Comparison of ENCODE assay signal across 1 cellular context in genomic region chr3:37229740-37230139, GRCh38.
TF ChIP-seq lines count a peak whose summit lies in the region.

No MANE protein-coding gene starts in this region.

TF ChIP-seq in K562, 482 proteins besides CTCF, POLR2A, EP300 and RAD21 (continued from another document and continues in another):
- no peak for TF ChIP-seq ZNF695 (CRISPR knock-in tag; IDR thresholded peaks at IDR 0.05)
- TF ChIP-seq DEAF1 (CRISPR knock-in tag; IDR thresholded peaks at IDR 0.05): no peak
- no peak for TF ChIP-seq ZFX (CRISPR knock-in tag; IDR thresholded peaks at IDR 0.05)
- peak; percentile 9; the same call in 1 of the 2 replicates for TF ChIP-seq MAFK (IDR thresholded peaks at IDR 0.05; ENCODE audit: low read length)
- no peak for TF ChIP-seq GMEB1 (CRISPR knock-in tag; IDR thresholded peaks at IDR 0.05)
- peak; percentile 72 for TF ChIP-seq NFRKB (IDR thresholded peaks at IDR 0.05; ENCODE audit: low read depth)
- no peak for TF ChIP-seq CREBBP (IDR thresholded peaks at IDR 0.05; ENCODE audit: low read depth, low read length)
- TF ChIP-seq NCOA1 (IDR thresholded peaks at IDR 0.05; ENCODE audit: low read depth): peak; percentile 80; the same call in 1 of the 2 replicates
- no peak for TF ChIP-seq DNMT1 (IDR thresholded peaks at IDR 0.05)
- TF ChIP-seq ZNF639 (CRISPR knock-in tag; conservative IDR thresholded peaks at IDR 0.05 in 1 of 2, IDR thresholded peaks at IDR 0.05 in 1 of 2): peak in 1 of 2 experiments; percentile 64; a peak in 1 of 4 replicates
- no peak for TF ChIP-seq TAF7 (tag; IDR thresholded peaks at IDR 0.05)
- no peak for TF ChIP-seq RB1 (IDR thresholded peaks at IDR 0.05; ENCODE audit: low read depth)
- no peak for TF ChIP-seq RNF219 (CRISPR knock-in tag; IDR thresholded peaks at IDR 0.05)
- no peak for TF ChIP-seq PHB (CRISPR knock-in tag; IDR thresholded peaks at IDR 0.05)
- TF ChIP-seq SIRT6 (IDR thresholded peaks at IDR 0.05; ENCODE audit: low read depth, low read length): no peak
- no peak for TF ChIP-seq ELF4 (CRISPR knock-in tag; IDR thresholded peaks at IDR 0.05)
- no peak for TF ChIP-seq ZNF121 (CRISPR knock-in tag; conservative IDR thresholded peaks at IDR 0.05)
- peak; percentile 62 for TF ChIP-seq NEUROD1 (IDR thresholded peaks at IDR 0.05; ENCODE audit: borderline replicate concordance, low read depth, low read length, partially characterized antibody)
- TF ChIP-seq HOXB6 (CRISPR knock-in tag; IDR thresholded peaks at IDR 0.05; ENCODE audit: borderline replicate concordance): no peak
- peak; percentile 60 to 90; a peak in 3 of 4 replicates for TF ChIP-seq TBL1XR1 (IDR thresholded peaks at IDR 0.05; ENCODE audit: low read length in 2 of 2)
- no peak for TF ChIP-seq ZNF561 (CRISPR knock-in tag; conservative IDR thresholded peaks at IDR 0.05)
- no peak for TF ChIP-seq NCOA4 (IDR thresholded peaks at IDR 0.05; ENCODE audit: partially characterized antibody)
- no peak for TF ChIP-seq MCM7 (IDR thresholded peaks at IDR 0.05)
- TF ChIP-seq HBP1 (CRISPR knock-in tag; IDR thresholded peaks at IDR 0.05): no peak
- no peak for TF ChIP-seq E2F6 (IDR thresholded peaks at IDR 0.05; ENCODE audit: borderline replicate concordance in 1 of 2, extremely low read depth in 1 of 2, insufficient read depth in 1 of 2, insufficient read length in 1 of 2, low read depth in 1 of 2, low read length in 1 of 2, poor library complexity in 1 of 2, severe bottlenecking in 1 of 2)
- TF ChIP-seq ILK (tag; IDR thresholded peaks at IDR 0.05; ENCODE audit: borderline replicate concordance, low read depth): no peak
- peak; percentile 62; the same call in 1 of the 2 replicates for TF ChIP-seq ZNF384 (IDR thresholded peaks at IDR 0.05; ENCODE audit: low read depth, low read length)
- peak; percentile 80 to 94 for TF ChIP-seq RCOR1 (IDR thresholded peaks at IDR 0.05; ENCODE audit: borderline replicate concordance in 1 of 2, low read depth in 2 of 2, low read length in 2 of 2)
- peak; percentile 91 for TF ChIP-seq KLF16 (IDR thresholded peaks at IDR 0.05)
- TF ChIP-seq XRCC4 (IDR thresholded peaks at IDR 0.05; ENCODE audit: extremely low read depth, insufficient read depth, insufficient read length): no peak
- no peak for TF ChIP-seq ZNF696 (CRISPR knock-in tag; conservative IDR thresholded peaks at IDR 0.05)
- TF ChIP-seq CTBP1 (IDR thresholded peaks at IDR 0.05; ENCODE audit: borderline replicate concordance): peak; percentile 84
- TF ChIP-seq NELFE (IDR thresholded peaks at IDR 0.05; ENCODE audit: insufficient read depth, insufficient read length): no peak
- TF ChIP-seq NCOA2 (IDR thresholded peaks at IDR 0.05; ENCODE audit: partially characterized antibody in 2 of 2): peak in 1 of 2 experiments; percentile 51
- peak; percentile 95 for TF ChIP-seq LEF1 (IDR thresholded peaks at IDR 0.05)
- TF ChIP-seq ZBTB26 (CRISPR knock-in tag; IDR thresholded peaks at IDR 0.05): no peak
- TF ChIP-seq CEBPG (CRISPR knock-in tag; IDR thresholded peaks at IDR 0.05): no peak
- no peak for TF ChIP-seq CEBPG (tag; conservative IDR thresholded peaks at IDR 0.05 in 1 of 2, IDR thresholded peaks at IDR 0.05 in 1 of 2)
- TF ChIP-seq CHAMP1 (IDR thresholded peaks at IDR 0.05): peak; percentile 88
- TF ChIP-seq, protein P1, sequence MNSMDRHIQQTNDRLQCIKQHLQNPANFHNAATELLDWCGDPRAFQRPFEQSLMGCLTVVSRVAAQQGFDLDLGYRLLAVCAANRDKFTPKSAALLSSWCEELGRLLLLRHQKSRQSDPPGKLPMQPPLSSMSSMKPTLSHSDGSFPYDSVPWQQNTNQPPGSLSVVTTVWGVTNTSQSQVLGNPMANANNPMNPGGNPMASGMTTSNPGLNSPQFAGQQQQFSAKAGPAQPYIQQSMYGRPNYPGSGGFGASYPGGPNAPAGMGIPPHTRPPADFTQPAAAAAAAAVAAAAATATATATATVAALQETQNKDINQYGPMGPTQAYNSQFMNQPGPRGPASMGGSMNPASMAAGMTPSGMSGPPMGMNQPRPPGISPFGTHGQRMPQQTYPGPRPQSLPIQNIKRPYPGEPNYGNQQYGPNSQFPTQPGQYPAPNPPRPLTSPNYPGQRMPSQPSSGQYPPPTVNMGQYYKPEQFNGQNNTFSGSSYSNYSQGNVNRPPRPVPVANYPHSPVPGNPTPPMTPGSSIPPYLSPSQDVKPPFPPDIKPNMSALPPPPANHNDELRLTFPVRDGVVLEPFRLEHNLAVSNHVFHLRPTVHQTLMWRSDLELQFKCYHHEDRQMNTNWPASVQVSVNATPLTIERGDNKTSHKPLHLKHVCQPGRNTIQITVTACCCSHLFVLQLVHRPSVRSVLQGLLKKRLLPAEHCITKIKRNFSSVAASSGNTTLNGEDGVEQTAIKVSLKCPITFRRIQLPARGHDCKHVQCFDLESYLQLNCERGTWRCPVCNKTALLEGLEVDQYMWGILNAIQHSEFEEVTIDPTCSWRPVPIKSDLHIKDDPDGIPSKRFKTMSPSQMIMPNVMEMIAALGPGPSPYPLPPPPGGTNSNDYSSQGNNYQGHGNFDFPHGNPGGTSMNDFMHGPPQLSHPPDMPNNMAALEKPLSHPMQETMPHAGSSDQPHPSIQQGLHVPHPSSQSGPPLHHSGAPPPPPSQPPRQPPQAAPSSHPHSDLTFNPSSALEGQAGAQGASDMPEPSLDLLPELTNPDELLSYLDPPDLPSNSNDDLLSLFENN (IDR thresholded peaks at IDR 0.05; ENCODE audit: low read depth in 2 of 2, low read length in 2 of 2): peak in 1 of 2 experiments; percentile 88; a peak in 2 of 4 replicates
- TF ChIP-seq CHD1 (IDR thresholded peaks at IDR 0.05; ENCODE audit: low read length): no peak
- no peak for TF ChIP-seq ZNF184 (CRISPR knock-in tag; IDR thresholded peaks at IDR 0.05)
- no peak for TF ChIP-seq HNRNPL (IDR thresholded peaks at IDR 0.05; ENCODE audit: low read depth, low read length)
- TF ChIP-seq MECOM (CRISPR knock-in tag; IDR thresholded peaks at IDR 0.05): no peak
- no peak for TF ChIP-seq OTX1 (CRISPR knock-in tag; IDR thresholded peaks at IDR 0.05)
- TF ChIP-seq DMBX1 (CRISPR knock-in tag; IDR thresholded peaks at IDR 0.05; ENCODE audit: borderline replicate concordance): no peak; the same call in 1 of the 2 replicates
- TF ChIP-seq POLR2AphosphoS5 (IDR thresholded peaks at IDR 0.05; ENCODE audit: control insufficient read depth, insufficient read depth, low read depth, low read length): peak; percentile 97
- no peak for TF ChIP-seq CHD4 (IDR thresholded peaks at IDR 0.05; ENCODE audit: insufficient read depth, insufficient replicate concordance, low read depth, low read length, poor library complexity, severe bottlenecking)
